Comparison of ENCODE assay signal across 12 cellular contexts in genomic region chr5:170221319-170221718, GRCh38. TPM values are rescaled to one million over a fixed set of nuclear protein-coding genes. Genes with fewer than 3 reads are reported as not detected.
A peak's percentile ranks its signal among the peaks of the same experiment; 100 is the strongest.
DNase-seq lines count a peak whose midpoint lies in the region; ATAC-seq and TF ChIP-seq lines count a peak whose summit lies in the region.
"Had no signal": no experiment of that assay in that cellular context is flagged by ENCODE, and none has a peak within 500 bp of the region (broad histone marks: within the 10 kb centered on the region; RNA-seq: fewer than 3 reads in every experiment).

No MANE protein-coding gene starts in this region.

- H3K27ac ChIP-seq in osteoblast (ENCODE audit: low read depth, low read length) (no peak overlapping the region), ascending aorta (no peak overlapping the region)
- H3K27ac ChIP-seq: body of pancreas, parathyroid adenoma, PC-9 had no signal

- intact Hi-C loops in ascending aorta (cut with DNase I), result loop anchor here (10.0 kb wide), 1 partner anchor 403 kb away; no protein-coding TSS in a partner anchor

- H3K4me1 Mint-ChIP-seq in osteocyte (ENCODE audit: unreplicated experiment), result peaks cover 43% of the 10 kb centered on the region
- peaks cover 4% of the 10 kb centered on the region for H3K4me1 Mint-ChIP-seq in activated CD8-positive, alpha-beta T cell treated with anti-CD3 and anti-CD28 coated beads, Interleukin-2, amount 10 ng/mL, durations not matched to agents 7 days and 5 days (ENCODE audit: low read depth)

- no peak overlapping the region for H3K27ac Mint-ChIP-seq in osteocyte (ENCODE audit: unreplicated experiment)
- no peak overlapping the region for H3K27ac Mint-ChIP-seq in activated CD8-positive, alpha-beta T cell treated with anti-CD3 and anti-CD28 coated beads, Interleukin-2, amount 10 ng/mL, durations not matched to agents 7 days and 5 days

- H3K9me3 ChIP-seq in osteoblast (ENCODE audit: low read depth, low read length) (no peaks in the 10 kb centered on the region), ascending aorta (no peaks in the 10 kb centered on the region)
- H3K9me3 ChIP-seq: body of pancreas had no signal

- H3K4me2 ChIP-seq in osteoblast (ENCODE audit: insufficient read depth, low read length), result no peak overlapping the region
- H3K4me2 ChIP-seq: PC-9 had no signal

- POLR2A ChIA-PET in activated CD8-positive, alpha-beta T cell treated with anti-CD3 and anti-CD28 coated beads, Interleukin-2, amount 10 ng/mL, durations not matched to agents 7 days and 5 days (lab: Charles Lee), result no interaction called here

- H3K27me3 Mint-ChIP-seq in osteocyte (ENCODE audit: unreplicated experiment), result peaks cover 5% of the 10 kb centered on the region
- H3K27me3 Mint-ChIP-seq in activated CD8-positive, alpha-beta T cell treated with anti-CD3 and anti-CD28 coated beads, Interleukin-2, amount 10 ng/mL, durations not matched to agents 7 days and 5 days (ENCODE audit: low read depth), result no peaks in the 10 kb centered on the region

- no peaks in the 10 kb centered on the region for H3K36me3 Mint-ChIP-seq in osteocyte (ENCODE audit: unreplicated experiment)
- H3K36me3 Mint-ChIP-seq in activated CD8-positive, alpha-beta T cell treated with anti-CD3 and anti-CD28 coated beads, Interleukin-2, amount 10 ng/mL, durations not matched to agents 7 days and 5 days (ENCODE audit: low read depth), result no peaks in the 10 kb centered on the region

- H3K9me3 Mint-ChIP-seq in osteocyte (ENCODE audit: unreplicated experiment), result no peaks in the 10 kb centered on the region
- H3K9me3 Mint-ChIP-seq in activated CD8-positive, alpha-beta T cell treated with anti-CD3 and anti-CD28 coated beads, Interleukin-2, amount 10 ng/mL, durations not matched to agents 7 days and 5 days (ENCODE audit: insufficient read depth), result no peaks in the 10 kb centered on the region

- ATAC-seq in activated CD8-positive, alpha-beta T cell treated with anti-CD3 and anti-CD28 coated beads, Interleukin-2, amount 10 ng/mL, durations not matched to agents 7 days and 5 days, result no peak
- ATAC-seq: body of pancreas had no signal

- DNase-seq in NCI-H69 (lab: John Stamatoyannopoulos, UW), result peak; percentile 73
- DNase-seq in epithelial cell of proximal tubule (ENCODE audit: low read depth), result no peak
- no peak for DNase-seq in osteoblast (ENCODE audit: insufficient read length, low spot score, missing footprints)
- no peak for DNase-seq in ascending aorta (ENCODE audit: low spot score in 2 of 2)
- no peak for DNase-seq in SHP77 treated with DMSO at 0.1 percent for 48 hours (lab: John Stamatoyannopoulos, UW)
- DNase-seq in osteocyte (ENCODE audit: extremely low spot score, unreplicated experiment), result no peak
- DNase-seq in activated CD8-positive, alpha-beta T cell treated with anti-CD3 and anti-CD28 coated beads, Interleukin-2, amount 10 ng/mL, durations not matched to agents 7 days and 5 days, result no peak
- DNase-seq: activated CD8-positive, alpha-beta memory T cell treated with anti-CD3 and anti-CD28 coated beads for 24 hours; body of pancreas; PC-9 had no signal

- CTCF ChIA-PET in activated CD8-positive, alpha-beta T cell treated with anti-CD3 and anti-CD28 coated beads, Interleukin-2, amount 10 ng/mL, durations not matched to agents 7 days and 5 days (lab: Charles Lee), result interaction anchor here (0.6 to 1.3 kb wide), 5 partner anchors 11 to 200 kb away, joined by 3 to 5 read pairs (median 3); no protein-coding TSS in a partner anchor

- no peaks in the 10 kb centered on the region for H4K20me1 ChIP-seq in osteoblast (ENCODE audit: insufficient read depth, low read length)

- H3K27me3 ChIP-seq in osteoblast (ENCODE audit: insufficient read depth, low read length), result peaks cover 3% of the 10 kb centered on the region
- no peaks in the 10 kb centered on the region for H3K27me3 ChIP-seq in ascending aorta
- H3K27me3 ChIP-seq: body of pancreas had no signal

- H3K4me3 Mint-ChIP-seq in osteocyte (ENCODE audit: unreplicated experiment), result no peak overlapping the region
- H3K4me3 Mint-ChIP-seq in activated CD8-positive, alpha-beta T cell treated with anti-CD3 and anti-CD28 coated beads, Interleukin-2, amount 10 ng/mL, durations not matched to agents 7 days and 5 days, result no peak overlapping the region

- H3K4me1 ChIP-seq in osteoblast (ENCODE audit: insufficient read depth, low read length) (peaks cover 16% of the 10 kb centered on the region), ascending aorta (no peaks in the 10 kb centered on the region)
- H3K4me1 ChIP-seq: body of pancreas, parathyroid adenoma had no signal

- H3K79me2 ChIP-seq in osteoblast (ENCODE audit: insufficient read depth, low read length), result no peaks in the 10 kb centered on the region
- H3K79me2 ChIP-seq: parathyroid adenoma had no signal

- TF ChIP-seq CTCF in GM12872 (IDR thresholded peaks at IDR 0.05; ENCODE audit: insufficient read depth, low read depth, low read length) (0 out of 3 replicates have a peak, but pooled peaks have one; percentile 13), epithelial cell of proximal tubule (conservative IDR thresholded peaks at IDR 0.05; ENCODE audit: low read depth, low read length) (peak; percentile 11), osteoblast (IDR thresholded peaks at IDR 0.05; ENCODE audit: extremely low read depth, low read depth, low read length) (peak; percentile 13), ascending aorta (IDR thresholded peaks at IDR 0.05) (no peak), osteocyte (IDR thresholded peaks at IDR 0.05) (no peak)

- H3K4me3 ChIP-seq in epithelial cell of proximal tubule (ENCODE audit: low read depth, low read length) (no peak overlapping the region), osteoblast (ENCODE audit: insufficient read depth, low read length) (no peak overlapping the region), ascending aorta (no peak overlapping the region)
- H3K4me3 ChIP-seq: body of pancreas, PC-9 had no signal

- no peak overlapping the region for H2AFZ ChIP-seq in osteoblast (ENCODE audit: low read length)
- H2AFZ ChIP-seq: parathyroid adenoma, PC-9 had no signal

- H3K36me3 ChIP-seq in osteoblast (ENCODE audit: insufficient read depth, low read length) (no peaks in the 10 kb centered on the region), ascending aorta (no peaks in the 10 kb centered on the region)

RNA-seq across cellular contexts. Expression of gene C5orf58, which starts 11.5 kb away (rescaled TPM):
- total RNA-seq in epithelial cell of proximal tubule (not detected in 2 replicates), osteoblast (not detected in 2 replicates), ascending aorta (not detected), osteocyte (not detected in 2 replicates)
- total RNA-seq in activated CD8-positive, alpha-beta T cell treated with anti-CD3 and anti-CD28 coated beads, Interleukin-2, amount 10 ng/mL, durations not matched to agents 7 days and 5 days, result not detected
- total RNA-seq: body of pancreas, PC-9 had no signal

Comparison
In these comparisons a context has a peak if more than half of its experiments do, and no peak if none do; other contexts are left out.
1. CTCF ChIP-seq: peak in GM12872 (single experiment), epithelial cell of proximal tubule (single experiment) and osteoblast (single experiment); none in ascending aorta (0 of 3) and osteocyte (single experiment).